In the genomic region with DNA sequence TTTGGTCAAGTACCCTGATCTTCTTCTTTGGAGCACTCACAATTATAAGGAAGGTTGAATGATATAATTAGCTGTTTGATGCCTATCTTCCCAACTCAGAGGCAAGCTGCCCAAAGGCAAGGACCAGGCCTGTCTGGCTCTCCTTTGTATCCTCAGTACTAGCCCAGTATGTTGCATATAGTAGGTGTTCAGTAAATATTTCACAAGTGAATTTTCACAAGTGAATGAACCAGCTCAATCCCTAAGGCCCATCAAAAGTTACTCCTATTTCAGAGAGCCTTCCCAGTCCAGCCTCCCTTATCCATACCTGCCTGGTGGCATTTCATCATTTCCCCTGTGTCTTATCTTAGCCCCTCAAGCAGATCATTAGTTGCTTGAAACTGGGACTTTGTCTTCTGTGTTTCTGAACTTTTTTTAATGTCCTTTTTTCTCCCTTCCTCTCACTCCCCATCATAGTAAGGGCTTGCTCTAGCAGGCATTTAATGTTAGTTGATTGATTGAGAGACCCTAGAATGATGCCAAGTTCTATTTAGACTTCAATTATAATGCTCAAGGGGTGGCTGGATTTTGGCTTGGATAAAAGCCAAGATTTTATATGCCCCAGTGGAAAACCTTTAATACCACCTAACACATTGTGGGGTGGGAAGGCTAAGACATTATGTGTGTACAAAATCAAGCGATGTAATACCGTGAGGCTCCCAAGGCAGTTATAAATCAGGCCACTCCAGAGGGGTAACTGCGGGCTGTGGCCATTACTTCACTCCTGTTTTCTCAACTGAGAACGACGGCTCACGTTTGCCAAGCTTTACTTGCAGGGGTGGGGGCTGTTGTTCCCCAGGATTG, we compare ENCODE assay signal across 15 cellular contexts. TPM values are rescaled to one million over a fixed set of nuclear protein-coding genes. Genes with fewer than 3 reads are reported as not detected.
DNase-seq lines count a peak whose midpoint lies in the region; ATAC-seq and TF ChIP-seq lines count a peak whose summit lies in the region.
"Had no signal": no experiment of that assay in that cellular context is flagged by ENCODE, and none has a peak within 500 bp of the region (broad histone marks: within the 10 kb centered on the region; RNA-seq: fewer than 3 reads in every experiment).

No MANE protein-coding gene starts in this region.

- H3K9me3 Mint-ChIP-seq in activated CD8-positive, alpha-beta T cell treated with anti-CD3 and anti-CD28 coated beads for 36 hours: no peaks in the 10 kb centered on the region
- H3K9me3 Mint-ChIP-seq: activated naive CD8-positive, alpha-beta T cell treated with anti-CD3 and anti-CD28 coated beads, Interleukin-2, amount 10 ng/mL, durations not matched to agents 7 days and 5 days had no signal

- no TSS peak for BruUV-seq in A673 (replicated peaks; lab: Mats Ljungman, UMichigan)

- TF ChIP-seq CTCF in A673 (conservative IDR thresholded peaks at IDR 0.05; ENCODE audit: low read depth, low read length): no peak
- no peak for TF ChIP-seq CTCF in activated CD8-positive, alpha-beta T cell treated with anti-CD3 and anti-CD28 coated beads for 36 hours (IDR thresholded peaks at IDR 0.05)

- H4K91ac ChIP-seq in neuronal stem cell (ENCODE audit: low read depth, low read length, poor library complexity): no peak overlapping the region

- CTCF ChIA-PET in A673 (lab: Charles Lee): no interaction called here
- CTCF ChIA-PET in activated CD8-positive, alpha-beta T cell treated with anti-CD3 and anti-CD28 coated beads for 36 hours (lab: Charles Lee): interaction anchor here (1.1 kb wide), 1 partner anchor 32 kb away, joined by 5 read pairs; no protein-coding TSS in a partner anchor

- H3K14ac ChIP-seq in neuronal stem cell (ENCODE audit: low read length): no peak overlapping the region

- H3K4ac ChIP-seq in neuronal stem cell (ENCODE audit: low read length): no peak overlapping the region

- no CpG with 5 or more reads among the region's 6 CpGs for WGBS in neuronal stem cell (ENCODE audit: extremely low coverage in 2 of 2, insufficient read length in 2 of 2, insufficient replicate concordance in 1 of 2), 2 donors

- no peaks in the 10 kb centered on the region for H3K79me1 ChIP-seq in neuronal stem cell (ENCODE audit: low read depth, low read length)

- no peaks in the 10 kb centered on the region for H3K27me3 ChIP-seq in A673 (replicated peaks; ENCODE audit: insufficient read depth, low read depth, low read length, poor library complexity)
- H3K27me3 ChIP-seq in neuronal stem cell (ENCODE audit: control insufficient read depth in 3 of 3, insufficient read depth in 3 of 3, low read depth in 1 of 3, low read length in 3 of 3): no peaks in the 10 kb centered on the region
- H3K27me3 ChIP-seq: neutrophil, SJSA1 had no signal

- no peak overlapping the region for H3K4me2 ChIP-seq in neuronal stem cell (ENCODE audit: insufficient read depth, low read length, poor library complexity, severe bottlenecking)

- no peaks in the 10 kb centered on the region for H3K36me3 Mint-ChIP-seq in activated CD8-positive, alpha-beta T cell treated with anti-CD3 and anti-CD28 coated beads for 36 hours (ENCODE audit: low read depth)
- H3K36me3 Mint-ChIP-seq: activated naive CD8-positive, alpha-beta T cell treated with anti-CD3 and anti-CD28 coated beads, Interleukin-2, amount 10 ng/mL, durations not matched to agents 7 days and 5 days had no signal

- no peak overlapping the region for H3K4me3 Mint-ChIP-seq in activated CD8-positive, alpha-beta T cell treated with anti-CD3 and anti-CD28 coated beads for 36 hours
- H3K4me3 Mint-ChIP-seq: activated naive CD8-positive, alpha-beta T cell treated with anti-CD3 and anti-CD28 coated beads, Interleukin-2, amount 10 ng/mL, durations not matched to agents 7 days and 5 days had no signal

- H2AK5ac ChIP-seq in neuronal stem cell (ENCODE audit: low read depth, low read length): no peak overlapping the region

- no peak overlapping the region for H3K27ac Mint-ChIP-seq in activated CD8-positive, alpha-beta T cell treated with anti-CD3 and anti-CD28 coated beads for 36 hours
- H3K27ac Mint-ChIP-seq: activated naive CD8-positive, alpha-beta T cell treated with anti-CD3 and anti-CD28 coated beads, Interleukin-2, amount 10 ng/mL, durations not matched to agents 7 days and 5 days had no signal

- peak overlapping the region; percentile 41 for H2AFZ ChIP-seq in neuronal stem cell (ENCODE audit: low read length)

- POLR2A ChIA-PET in A673 (lab: Charles Lee; ENCODE audit: low non-redundant PET): no interaction called here
- POLR2A ChIA-PET in activated CD8-positive, alpha-beta T cell treated with anti-CD3 and anti-CD28 coated beads for 36 hours (lab: Charles Lee): interaction anchor here (0.7 kb wide), 1 partner anchor 40 kb away, joined by 3 read pairs; no protein-coding TSS in a partner anchor

- no peaks in the 10 kb centered on the region for H3K27me3 Mint-ChIP-seq in activated CD8-positive, alpha-beta T cell treated with anti-CD3 and anti-CD28 coated beads for 36 hours

- H3K27ac ChIP-seq in A673 (ENCODE audit: low read depth, low read length, poor library complexity, severe bottlenecking) (no peak overlapping the region), neuronal stem cell (replicated peaks; ENCODE audit: low read length) (no peak overlapping the region)
- H3K27ac ChIP-seq: neutrophil, SJSA1, WERI-Rb-1 had no signal

- no peak overlapping the region for H3K23ac ChIP-seq in neuronal stem cell (ENCODE audit: low read depth, low read length, poor library complexity)

- no peak overlapping the region for H4K8ac ChIP-seq in neuronal stem cell (ENCODE audit: low read depth, low read length)

- DNase-seq in A673 (ENCODE audit: low spot score) (peak; percentile 41), NCI-H1417 treated with DMSO at 0.1 percent for 48 hours (lab: John Stamatoyannopoulos, UW) (peak; percentile 65), OCI-M1 (lab: John Stamatoyannopoulos, UW) (peak; percentile 3), neuronal stem cell (ENCODE audit: low spot score) (no peak), HCEC 1CT (no peak), T-helper 2 cell (no peak), OCI-M2 (lab: John Stamatoyannopoulos, UW; ENCODE audit: unreplicated experiment) (no peak)
- no peak for DNase-seq in activated CD8-positive, alpha-beta T cell treated with anti-CD3 and anti-CD28 coated beads for 36 hours
- DNase-seq: ACHN; activated naive CD8-positive, alpha-beta T cell treated with anti-CD3 and anti-CD28 coated beads, Interleukin-2, amount 10 ng/mL, durations not matched to agents 7 days and 5 days; Calu3; Karpas-422; WERI-Rb-1 had no signal

- no peak overlapping the region for H3K18ac ChIP-seq in neuronal stem cell (ENCODE audit: low read length)

- no peak overlapping the region for H2BK5ac ChIP-seq in neuronal stem cell (ENCODE audit: low read length)

- ATAC-seq in activated CD8-positive, alpha-beta T cell treated with anti-CD3 and anti-CD28 coated beads for 36 hours: no peak

- intact Hi-C loops in A673 (cut with micrococcal nuclease; ENCODE audit: unreplicated experiment): no loop called here
- intact Hi-C loops in activated CD8-positive, alpha-beta T cell treated with anti-CD3 and anti-CD28 coated beads for 36 hours (cut with micrococcal nuclease): no loop called here

- no peak overlapping the region for H2BK12ac ChIP-seq in neuronal stem cell (ENCODE audit: low read length)

- H3K4me1 Mint-ChIP-seq in activated CD8-positive, alpha-beta T cell treated with anti-CD3 and anti-CD28 coated beads for 36 hours (ENCODE audit: low read depth): peaks cover 3% of the 10 kb centered on the region
- H3K4me1 Mint-ChIP-seq: activated naive CD8-positive, alpha-beta T cell treated with anti-CD3 and anti-CD28 coated beads, Interleukin-2, amount 10 ng/mL, durations not matched to agents 7 days and 5 days had no signal

- H3K4me1 ChIP-seq in A673 (ENCODE audit: insufficient read depth, low read length, poor library complexity, severe bottlenecking) (peaks cover 29% of the 10 kb centered on the region), neuronal stem cell (ENCODE audit: control insufficient read depth in 2 of 2, insufficient read depth in 1 of 2, low read depth in 1 of 2, low read length in 2 of 2) (peaks cover 22 to 25% of the 10 kb centered on the region in 2 donors)
- H3K4me1 ChIP-seq: SJSA1 had no signal

- H3K4me3 ChIP-seq in A673 (ENCODE audit: low read depth, low read length, poor library complexity, severe bottlenecking): no peak overlapping the region
- H3K4me3 ChIP-seq in neuronal stem cell (ENCODE audit: low read length in 2 of 2): no peak overlapping the region
- H3K4me3 ChIP-seq: SJSA1 had no signal

- H3K36me3 ChIP-seq in A673 (ENCODE audit: insufficient read depth, low read length, poor library complexity, severe bottlenecking): no peaks in the 10 kb centered on the region
- no peaks in the 10 kb centered on the region for H3K36me3 ChIP-seq in neuronal stem cell (replicated peaks in 1 of 2; ENCODE audit: control insufficient read depth in 2 of 2, insufficient read depth in 2 of 2, low read length in 2 of 2)
- H3K36me3 ChIP-seq: neutrophil, SJSA1, WERI-Rb-1 had no signal

- H2BK15ac ChIP-seq in neuronal stem cell (ENCODE audit: low read length): no peak overlapping the region

- no peaks in the 10 kb centered on the region for H3K9me3 ChIP-seq in A673 (ENCODE audit: low read depth, low read length, poor library complexity, severe bottlenecking)
- H3K9me3 ChIP-seq in neuronal stem cell (replicated peaks in 1 of 2; ENCODE audit: control insufficient read depth in 2 of 2, insufficient read depth in 1 of 2, low read depth in 1 of 2, low read length in 2 of 2): no peaks in the 10 kb centered on the region
- H3K9me3 ChIP-seq: neutrophil, SJSA1 had no signal

- no peak overlapping the region for H2BK120ac ChIP-seq in neuronal stem cell (ENCODE audit: low read depth, low read length)

- no peak overlapping the region for H3K9ac ChIP-seq in neuronal stem cell (ENCODE audit: low read depth, low read length, poor library complexity)

RNA-seq across cellular contexts. Expression of a gene that starts 43.2 kb away (rescaled TPM):
- 1.2 and 1.7 TPM in 2 replicates for total RNA-seq in A673 (2021)
- polyA plus RNA-seq in neuronal stem cell (2013, experiment 1 of 2): 180 TPM
- polyA plus RNA-seq in neuronal stem cell (2013, experiment 2 of 2): 180 TPM
- total RNA-seq in activated CD8-positive, alpha-beta T cell treated with anti-CD3 and anti-CD28 coated beads for 36 hours: under 1 TPM; 0.20 to 0.49 TPM
- total RNA-seq: activated naive CD8-positive, alpha-beta T cell treated with anti-CD3 and anti-CD28 coated beads, Interleukin-2, amount 10 ng/mL, durations not matched to agents 7 days and 5 days had no signal

Comparison
In these comparisons a context has a peak if more than half of its experiments do, and no peak if none do; other contexts are left out.
1. DNase-seq: peak in A673 (single experiment), NCI-H1417 treated with DMSO at 0.1 percent for 48 hours (single experiment) and OCI-M1 (single experiment); none in neuronal stem cell (single experiment), HCEC 1CT (single experiment), activated CD8-positive, alpha-beta T cell treated with anti-CD3 and anti-CD28 coated beads for 36 hours (single experiment), T-helper 2 cell (0 of 5) and OCI-M2 (single experiment).